21 cellular contexts compared by ENCODE assay signal in the genomic region with DNA sequence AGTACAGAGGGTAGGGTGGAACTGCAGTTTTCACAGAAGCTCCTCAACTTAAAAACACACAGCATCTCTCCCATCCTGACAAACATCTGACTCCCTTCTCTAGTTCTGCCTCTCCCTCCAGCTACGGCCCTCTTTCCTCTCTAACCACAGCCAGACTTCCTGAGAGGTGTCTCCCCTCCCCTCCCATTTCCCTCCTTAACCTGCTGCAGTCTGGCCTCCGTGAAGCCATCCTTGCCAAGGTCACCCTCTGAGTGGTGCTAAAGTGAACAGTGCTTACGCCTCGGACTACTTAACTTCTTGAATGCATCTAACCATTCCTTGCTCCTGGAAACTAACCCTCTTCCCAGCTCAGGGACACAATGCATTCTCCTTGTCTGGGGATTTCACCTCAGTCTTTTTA. TPM values are rescaled to one million over a fixed set of nuclear protein-coding genes. Genes with fewer than 3 reads are reported as not detected.
"Had no signal": no experiment of that assay in that cellular context is flagged by ENCODE, and none has a peak within 500 bp of the region (broad histone marks: within the 10 kb centered on the region; RNA-seq: fewer than 3 reads in every experiment).

No MANE protein-coding gene starts in this region.

- H3K4me3 ChIP-seq: skin epidermis, suprapubic skin had no signal

- H3K27me3 ChIP-seq: suprapubic skin had no signal

- DNase-seq: activated CD4-positive, alpha-beta T cell treated with anti-CD3 and anti-CD28 coated beads, Interleukin-2, amount 50 U/mL, for 1 hour; activated CD4-positive, CD25-positive, alpha-beta regulatory T cell treated with anti-CD3 and anti-CD28 coated beads, Interleukin-2, amount 50 U/mL, for 72 hours; activated CD8-positive, alpha-beta memory T cell treated with anti-CD3 and anti-CD28 coated beads for 24 hours; activated CD8-positive, alpha-beta memory T cell treated with anti-CD3 and anti-CD28 coated beads, Interleukin-2, amount 50 U/mL, for 48 hours; activated effector memory CD4-positive, alpha-beta T cell treated with anti-CD3 and anti-CD28 coated beads, Interleukin-2, amount 50 U/mL, for 16 hours; activated naive CD4-positive, alpha-beta T cell treated with anti-CD3 and anti-CD28 coated beads, Interleukin-2, amount 50 U/mL, for 16 hours; activated T-cell treated with anti-CD3 and anti-CD28 coated beads, Interleukin-2, amount 50 U/mL, for 72 hours; aorta; effector memory CD4-positive, alpha-beta T cell; hippocampal formation; islet precursor cell; nephron progenitor cell; occipital lobe; posterior cingulate gyrus; SK-N-SH; stimulated activated naive CD8-positive, alpha-beta T cell treated with anti-CD3 and anti-CD28 coated beads, Interleukin-15, Interleukin-2, amounts not matched to agents 100 U/mL and 50 U/mL, for 24 hours; T-cell; T1000 had no signal

- H3K9ac ChIP-seq: SK-N-SH had no signal

- H3K4me1 ChIP-seq: suprapubic skin had no signal

- H3K9me3 ChIP-seq: SK-N-SH, suprapubic skin had no signal

- H3K27ac ChIP-seq: suprapubic skin had no signal

- ATAC-seq: activated T-cell treated with anti-CD3 and anti-CD28 coated beads, Interleukin-2, amount 50 U/mL, for 72 hours; stimulated activated naive CD8-positive, alpha-beta T cell treated with anti-CD3 and anti-CD28 coated beads, Interleukin-15, Interleukin-2, amounts not matched to agents 100 U/mL and 50 U/mL, for 24 hours; T-cell had no signal

- H3K36me3 ChIP-seq: suprapubic skin had no signal

RNA-seq across cellular contexts. Expression of a gene that starts 53.3 kb away (rescaled TPM):
- total RNA-seq: bronchial epithelial cell had no signal
